In genomic region chr6:89084542-89084941, GRCh38 we compare ENCODE assay signal across 16 cellular contexts. TPM values are rescaled to one million over a fixed set of nuclear protein-coding genes. Genes with fewer than 3 reads are reported as not detected.
DNase-seq lines count a peak whose midpoint lies in the region; ATAC-seq, FAIRE-seq and TF ChIP-seq lines count a peak whose summit lies in the region.
"Had no signal": no experiment of that assay in that cellular context is flagged by ENCODE, and none has a peak within 500 bp of the region (broad histone marks: within the 10 kb centered on the region; RNA-seq: fewer than 3 reads in every experiment).

No MANE protein-coding gene starts in this region.

- no peak overlapping the region for H3K27ac ChIP-seq in GM12878 (ENCODE audit: control insufficient read depth, insufficient read depth)
- H3K27ac ChIP-seq in naive thymus-derived CD4-positive, alpha-beta T cell (ENCODE audit: low read depth, low read length), result no peak overlapping the region
- H3K27ac ChIP-seq: BLaER1 had no signal

- H3K4me3 Mint-ChIP-seq in stimulated activated naive CD8-positive, alpha-beta T cell treated with anti-CD3 and anti-CD28 coated beads, Interleukin-15, Interleukin-2, amounts not matched to agents 100 ng/mL and 50 ng/mL, for 24 hours, result peak overlapping the region; percentile 55
- H3K4me3 Mint-ChIP-seq in naive thymus-derived CD4-positive, alpha-beta T cell, result peak overlapping the region; percentile 16 to 99 (median 76)

- H3K4me3 ChIP-seq in GM12878, result peak overlapping the region; percentile 92; the same call in 1 of the 2 replicates
- no peak overlapping the region for H3K4me3 ChIP-seq in naive thymus-derived CD4-positive, alpha-beta T cell (ENCODE audit: low read length)
- H3K4me3 ChIP-seq: BLaER1 had no signal

- H3K9me3 Mint-ChIP-seq in stimulated activated naive CD8-positive, alpha-beta T cell treated with anti-CD3 and anti-CD28 coated beads, Interleukin-15, Interleukin-2, amounts not matched to agents 100 ng/mL and 50 ng/mL, for 24 hours, result no peaks in the 10 kb centered on the region
- peaks cover 0 to 18% (median 0%) of the 10 kb centered on the region in 11 donors for H3K9me3 Mint-ChIP-seq in naive thymus-derived CD4-positive, alpha-beta T cell

- BruUV-seq in GM12878 (replicated peaks; lab: Mats Ljungman, UMichigan), result no TSS peak

- H3K36me3 ChIP-seq in GM12878 (ENCODE audit: control insufficient read depth in 2 of 2, insufficient read depth in 2 of 2, low read length in 1 of 2), result peaks cover 3 to 16% of the 10 kb centered on the region in 2 experiments
- peaks cover 8 to 36% (median 23%) of the 10 kb centered on the region in 3 experiments for H3K36me3 ChIP-seq in naive thymus-derived CD4-positive, alpha-beta T cell (ENCODE audit: control insufficient read depth in 2 of 3, insufficient read depth in 3 of 3, low read length in 3 of 3)

- CTCF ChIA-PET in GM12878 (lab: Yijun Ruan, JAX), result no interaction called here
- CTCF ChIA-PET in naive thymus-derived CD4-positive, alpha-beta T cell (lab: Charles Lee), result interaction anchor here (0.6 to 2.4 kb wide), 4 partner anchors 12 to 1211 kb away, joined by 3 to 6 read pairs (median 3); no protein-coding TSS in a partner anchor

- POLR2A ChIA-PET in GM12878 (lab: Charles Lee), result interaction anchor here (1.3 to 1.4 kb wide), 2 partner anchors 15 to 60 kb away, joined by 3 to 6 read pairs; no protein-coding TSS in a partner anchor
- POLR2A ChIA-PET in naive thymus-derived CD4-positive, alpha-beta T cell (lab: Charles Lee), result interaction anchor here (0.5 to 8.4 kb wide), 7 partner anchors 8 to 556 kb away, joined by 3 to 90 read pairs (median 6); partner anchors contain the start of gene UBE2J1

- TF ChIP-seq CTCF in GM12878 (IDR thresholded peaks at IDR 0.05 in 2 of 3, conservative IDR thresholded peaks at IDR 0.05 in 1 of 3; ENCODE audit: control insufficient read depth in 2 of 3, extremely low read depth in 1 of 3, insufficient read depth in 1 of 3, low read depth in 3 of 3, low read length in 3 of 3), result no peak
- TF ChIP-seq CTCF in GM10266 (IDR thresholded peaks at IDR 0.05; ENCODE audit: control insufficient read depth, insufficient read depth, low read depth, missing control alignments), result no peak

- in situ Hi-C loops in GM12878 (cut with MboI), result no loop called here

- H3K79me2 ChIP-seq in GM12878 (ENCODE audit: control insufficient read depth, insufficient read depth, low read length), result peaks cover 46% of the 10 kb centered on the region

- H3K9me3 ChIP-seq in GM12878 (replicated peaks; ENCODE audit: control insufficient read depth, insufficient read depth, low read length), result no peaks in the 10 kb centered on the region
- H3K9me3 ChIP-seq in naive thymus-derived CD4-positive, alpha-beta T cell (ENCODE audit: control insufficient read depth in 2 of 3, low read length in 3 of 3), result no peaks in the 10 kb centered on the region
- H3K9me3 ChIP-seq: BLaER1, upper lobe of left lung had no signal

- SMC1A ChIA-PET in GM12878 (lab: Charles Lee; ENCODE audit: uncharacterized antibody, unreplicated experiment), result interaction anchor here (1.7 to 2.2 kb wide), 4 partner anchors 10 to 553 kb away, joined by 3 to 8 read pairs (median 6); no protein-coding TSS in a partner anchor

- no peak for TF ChIP-seq RAD21 in GM12878 (IDR thresholded peaks at IDR 0.05; ENCODE audit: insufficient read depth, low read depth, low read length)

- no peak for FAIRE-seq in GM12878 (lab: Jason Lieb, UNC)
- FAIRE-seq: HTR-8/SVneo had no signal

- H3K27me3 Mint-ChIP-seq in stimulated activated naive CD8-positive, alpha-beta T cell treated with anti-CD3 and anti-CD28 coated beads, Interleukin-15, Interleukin-2, amounts not matched to agents 100 ng/mL and 50 ng/mL, for 24 hours, result no peaks in the 10 kb centered on the region
- H3K27me3 Mint-ChIP-seq in naive thymus-derived CD4-positive, alpha-beta T cell, result peaks cover 0 to 4% (median 0%) of the 10 kb centered on the region in 5 donors

- H3K27me3 ChIP-seq in GM12878 (replicated peaks in 1 of 2; ENCODE audit: control insufficient read depth in 2 of 2, insufficient read depth in 2 of 2, low read length in 1 of 2), result no peaks in the 10 kb centered on the region
- no peaks in the 10 kb centered on the region for H3K27me3 ChIP-seq in naive thymus-derived CD4-positive, alpha-beta T cell (ENCODE audit: control insufficient read depth in 2 of 2, insufficient read depth in 2 of 2, low read length in 2 of 2)
- H3K27me3 ChIP-seq: BLaER1, upper lobe of left lung had no signal

- peaks cover 35% of the 10 kb centered on the region for H3K36me3 Mint-ChIP-seq in stimulated activated naive CD8-positive, alpha-beta T cell treated with anti-CD3 and anti-CD28 coated beads, Interleukin-15, Interleukin-2, amounts not matched to agents 100 ng/mL and 50 ng/mL, for 24 hours (ENCODE audit: low read depth)
- peaks cover 13 to 42% (median 30%) of the 10 kb centered on the region in 5 donors for H3K36me3 Mint-ChIP-seq in naive thymus-derived CD4-positive, alpha-beta T cell

- no peaks in the 10 kb centered on the region for H3K4me1 ChIP-seq in GM12878 (ENCODE audit: control insufficient read depth, insufficient read depth, low read length)
- peaks cover 20 to 24% of the 10 kb centered on the region in 2 donors for H3K4me1 ChIP-seq in naive thymus-derived CD4-positive, alpha-beta T cell (ENCODE audit: control insufficient read depth in 2 of 2, insufficient read depth in 2 of 2, low read length in 2 of 2)

- H4K20me1 ChIP-seq in GM12878 (ENCODE audit: control insufficient read depth, insufficient read depth), result peaks cover 3% of the 10 kb centered on the region; the same call in 1 of the 2 replicates

- H3K4me1 Mint-ChIP-seq in stimulated activated naive CD8-positive, alpha-beta T cell treated with anti-CD3 and anti-CD28 coated beads, Interleukin-15, Interleukin-2, amounts not matched to agents 100 ng/mL and 50 ng/mL, for 24 hours (ENCODE audit: low read depth), result peaks cover 45% of the 10 kb centered on the region
- H3K4me1 Mint-ChIP-seq in naive thymus-derived CD4-positive, alpha-beta T cell, result peaks cover 39 to 66% (median 56%) of the 10 kb centered on the region in 7 donors

- peak overlapping the region; percentile 67 for H3K27ac Mint-ChIP-seq in stimulated activated naive CD8-positive, alpha-beta T cell treated with anti-CD3 and anti-CD28 coated beads, Interleukin-15, Interleukin-2, amounts not matched to agents 100 ng/mL and 50 ng/mL, for 24 hours
- peak overlapping the region; percentile 7 to 92 (median 83) for H3K27ac Mint-ChIP-seq in naive thymus-derived CD4-positive, alpha-beta T cell

- H3K9ac ChIP-seq in GM12878 (ENCODE audit: control insufficient read depth, insufficient read depth, low read length), result no peak overlapping the region
- H3K9ac ChIP-seq: BLaER1 had no signal

- RAD21 ChIA-PET in GM12878 (lab: Charles Lee; ENCODE audit: unreplicated experiment), result interaction anchor here (2.4 kb wide), 1 partner anchor 61 kb away, joined by 8 read pairs; the partner anchor contains the start of gene PM20D2

- no peak for ATAC-seq in stimulated activated naive CD8-positive, alpha-beta T cell treated with anti-CD3 and anti-CD28 coated beads, Interleukin-15, Interleukin-2, amounts not matched to agents 100 U/mL and 50 U/mL, for 24 hours
- ATAC-seq in GM12878 (no peak), GM19463 (IDR thresholded peaks at IDR 0.05; ENCODE audit: unreplicated experiment) (no peak)
- no peak for ATAC-seq in naive thymus-derived CD4-positive, alpha-beta T cell

- TF ChIP-seq EP300 in GM12878 (IDR thresholded peaks at IDR 0.05; ENCODE audit: borderline replicate concordance in 1 of 2, control insufficient read depth in 1 of 2, low read depth in 2 of 2, low read length in 2 of 2), result no peak

- no peak overlapping the region for H2AFZ ChIP-seq in GM12878 (ENCODE audit: control insufficient read depth, low read depth, low read length)

- intact Hi-C loops in GM12878 (cut with micrococcal nuclease; ENCODE audit: unreplicated experiment), result no loop called here
- intact Hi-C loops in naive thymus-derived CD4-positive, alpha-beta T cell (cut with micrococcal nuclease), result loop anchor here (5.0 kb wide), 2 partner anchors 1503 to 1677 kb away; partner anchors contain the start of genes CFAP206 (in 2 of the 2) and MAP3K7 (in 1 of the 2)

- peak overlapping the region; percentile 45 for H3K4me2 ChIP-seq in GM12878 (ENCODE audit: control insufficient read depth, insufficient read depth)

- DNase-seq in stimulated activated naive CD8-positive, alpha-beta T cell treated with anti-CD3 and anti-CD28 coated beads, Interleukin-15, Interleukin-2, amounts not matched to agents 100 U/mL and 50 U/mL, for 24 hours, result no peak
- DNase-seq in GM12878 (ENCODE audit: low read depth, low spot score) (no peak), NCI-H2081 treated with DMSO at 0.1 percent for 48 hours (lab: John Stamatoyannopoulos, UW) (no peak), GM10266 (ENCODE audit: extremely low spot score) (no peak), NCI-H2227 treated with DMSO at 0.1 percent for 48 hours (lab: John Stamatoyannopoulos, UW) (no peak)
- peak in 3 of 9 donors; percentile 4 to 20 (median 6) for DNase-seq in naive thymus-derived CD4-positive, alpha-beta T cell
- DNase-seq: foreskin fibroblast, GDM1, kidney glomerular epithelial cell, NCI-H2029, upper lobe of left lung had no signal

- no peak for TF ChIP-seq POLR2A in GM12878 (IDR thresholded peaks at IDR 0.05; ENCODE audit: low read depth, low read length)

RNA-seq across cellular contexts. Expression of gene PNRC1, which starts 4.0 kb away (rescaled TPM):
- total RNA-seq in GM12878 (2013; cell fraction: nucleolus; rRNA removed), result 127 and 141 TPM in 2 replicates
- total RNA-seq in GM12878 (2014; rRNA removed), result 32.0 and 33.1 TPM in 2 replicates
- 42.9 and 43.3 TPM in 2 replicates for total RNA-seq in GM12878 (2014; rRNA removed; fragmentation: Illumina TruSeq; extraction: Trizol)
- total RNA-seq in GM12878 (2021), result 66.0 and 70.8 TPM in 2 replicates
- polyA plus RNA-seq in GM12878 (2011; ENCODE audit: low read depth), result 21.7 TPM
- polyA plus RNA-seq in GM12878 (2011; rRNA removed), result 34.3 and 50.5 TPM in 2 replicates
- 11.3 and 16.3 TPM in 2 replicates for polyA plus RNA-seq in GM12878 (2011; cell fraction: cytosol; rRNA removed)
- polyA plus RNA-seq in GM12878 (2011; cell fraction: nucleus; rRNA removed), result 40.5 and 44.6 TPM in 2 replicates
- 67.7 and 97.5 TPM in 2 replicates for polyA plus RNA-seq in GM12878 (2012)
- 30.4 and 40.7 TPM in 2 replicates for polyA plus RNA-seq in GM12878 (2014; fragmentation: Illumina TruSeq; extraction: Trizol)
- polyA plus RNA-seq in GM12878 (2014; fragmentation: Nextera tagmentation; extraction: Ambion mirVana), result 1 to 10 TPM; 7.6 to 9.5 TPM
- polyA plus RNA-seq in GM12878 (2014; rRNA removed), result 14.7 and 15.7 TPM in 2 replicates
- 10 to 100 TPM; 46.7 to 47.5 TPM for polyA plus RNA-seq in GM12878 (2016; fragmentation: Nextera tagmentation; extraction: Ambion mirVana)
- 27.1 and 33.6 TPM in 2 replicates for polyA minus RNA-seq in GM12878 (2011; rRNA and poly(A)+ RNA removed)
- 37.6 and 44.5 TPM in 2 replicates for polyA minus RNA-seq in GM12878 (2011; cell fraction: cytosol; rRNA and poly(A)+ RNA removed)
- polyA minus RNA-seq in GM12878 (2011; cell fraction: nucleus; rRNA and poly(A)+ RNA removed), result 39.5 and 55.2 TPM in 2 replicates
- 100 to 1,000 TPM; 108 to 822 (median 763) TPM for total RNA-seq in naive thymus-derived CD4-positive, alpha-beta T cell
- 100 to 1,000 TPM; 755 to 789 TPM for polyA plus RNA-seq in naive thymus-derived CD4-positive, alpha-beta T cell

RNA-seq across cellular contexts. Expression of gene SRSF12, which starts 33.3 kb away (rescaled TPM):
- not detected in 2 replicates for total RNA-seq in GM12878 (2013; cell fraction: nucleolus; rRNA removed)
- total RNA-seq in GM12878 (2014; rRNA removed), result not detected in 2 replicates
- total RNA-seq in GM12878 (2014; rRNA removed; fragmentation: Illumina TruSeq; extraction: Trizol), result not detected in 2 replicates
- not detected in 2 replicates for total RNA-seq in GM12878 (2021)
- polyA plus RNA-seq in GM12878 (2011; ENCODE audit: low read depth), result not detected
- polyA plus RNA-seq in GM12878 (2011; rRNA removed), result 0.03 TPM in 1 of 2 replicates, not detected in the other
- polyA plus RNA-seq in GM12878 (2011; cell fraction: cytosol; rRNA removed), result 0.01 TPM in 1 of 2 replicates, not detected in the other
- not detected in 2 replicates for polyA plus RNA-seq in GM12878 (2011; cell fraction: nucleus; rRNA removed)
- polyA plus RNA-seq in GM12878 (2012), result 0.23 and 0.28 TPM in 2 replicates
- polyA plus RNA-seq in GM12878 (2014; fragmentation: Illumina TruSeq; extraction: Trizol), result 0.03 TPM in 1 of 2 replicates, not detected in the other
- not detected for polyA plus RNA-seq in GM12878 (2014; fragmentation: Nextera tagmentation; extraction: Ambion mirVana)
- polyA plus RNA-seq in GM12878 (2014; rRNA removed), result not detected in 2 replicates
- polyA plus RNA-seq in GM12878 (2016; fragmentation: Nextera tagmentation; extraction: Ambion mirVana), result under 1 TPM in 1 of 2 experiments, not detected in 1; 0.23 TPM
- not detected in 2 replicates for polyA minus RNA-seq in GM12878 (2011; rRNA and poly(A)+ RNA removed)
- not detected in 2 replicates for polyA minus RNA-seq in GM12878 (2011; cell fraction: cytosol; rRNA and poly(A)+ RNA removed)
- polyA minus RNA-seq in GM12878 (2011; cell fraction: nucleus; rRNA and poly(A)+ RNA removed), result not detected in 2 replicates
- under 1 TPM in 1 of 5 experiments, not detected in 4; 0.56 TPM for total RNA-seq in naive thymus-derived CD4-positive, alpha-beta T cell
- polyA plus RNA-seq in naive thymus-derived CD4-positive, alpha-beta T cell, result under 1 TPM in 1 of 2 donors, not detected in 1; 0.05 TPM
- total RNA-seq: T-helper 1 cell treated with Interleukin-12 subunit alpha and Interleukin-12 subunit beta and Interleukin-4 antibody, amounts not matched to agents 30 ng/mL and 1 ng/mL, for 36 hours had no signal
